ENCODE assay signal across 13 cellular contexts in genomic region chr4:72084587-72085011, GRCh38. TPM values are rescaled to one million over a fixed set of nuclear protein-coding genes. Genes with fewer than 3 reads are reported as not detected.
DNase-seq lines count a peak whose midpoint lies in the region; ATAC-seq and TF ChIP-seq lines count a peak whose summit lies in the region.
"Had no signal": no experiment of that assay in that cellular context is flagged by ENCODE, and none has a peak within 500 bp of the region (broad histone marks: within the 10 kb centered on the region; RNA-seq: fewer than 3 reads in every experiment).

No MANE protein-coding gene starts in this region.

- no peaks in the 10 kb centered on the region for H3K79me2 ChIP-seq in PC-9 (ENCODE audit: low read depth)

- H3K36me3 ChIP-seq in PC-9 (ENCODE audit: low read depth), result no peaks in the 10 kb centered on the region

- BruUV-seq in PC-9 (replicated peaks; lab: Mats Ljungman, UMichigan), result no TSS peak

- intact Hi-C loops in PC-9 (cut with micrococcal nuclease; ENCODE audit: unreplicated experiment), result no loop called here

- H2AFZ ChIP-seq in PC-9, result no peak overlapping the region

- TF ChIP-seq CTCF in AG10803 (conservative IDR thresholded peaks at IDR 0.05; ENCODE audit: low read length) (no peak), PC-9 (conservative IDR thresholded peaks at IDR 0.05) (no peak)

- POLR2A ChIA-PET in PC-9 (lab: Charles Lee; ENCODE audit: unreplicated experiment), result no interaction called here

- H3K27ac ChIP-seq in PC-9, result no peak overlapping the region
- H3K27ac ChIP-seq: HL-60 had no signal

- ATAC-seq in GM19324 (IDR thresholded peaks at IDR 0.05; ENCODE audit: low FRiP score, unreplicated experiment) (peak; percentile 71), HG02852 (IDR thresholded peaks at IDR 0.05; ENCODE audit: unreplicated experiment) (peak; percentile 87), HG03039 (IDR thresholded peaks at IDR 0.05; ENCODE audit: unreplicated experiment) (no peak)
- ATAC-seq: Right ventricle myocardium inferior had no signal

- H3F3A ChIP-seq in PC-9 (ENCODE audit: insufficient read depth, low read depth), result no peaks in the 10 kb centered on the region

- H3K4me2 ChIP-seq in PC-9, result 0 out of 2 replicates have a peak overlapping the region, but pooled peaks have one; percentile 13

- H3K9me2 ChIP-seq in PC-9 (ENCODE audit: insufficient read depth), result no peaks in the 10 kb centered on the region

- no peaks in the 10 kb centered on the region for H3K27me3 ChIP-seq in PC-9 (ENCODE audit: insufficient read depth, low read depth)

- no peaks in the 10 kb centered on the region for H4K20me1 ChIP-seq in PC-9 (ENCODE audit: insufficient read depth)

- H3K4me1 ChIP-seq in PC-9 (replicated peaks; ENCODE audit: insufficient read depth), result no peaks in the 10 kb centered on the region

- DNase-seq in AG10803 (ENCODE audit: low read depth) (peak; percentile 1), PC-9 (no peak), ureter (ENCODE audit: low spot score) (no peak), NOMO-1 (lab: John Stamatoyannopoulos, UW; ENCODE audit: unreplicated experiment in 2 of 2) (no peak), GOT3 (lab: John Stamatoyannopoulos, UW) (no peak)
- DNase-seq: activated naive CD4-positive, alpha-beta T cell treated with anti-CD3 and anti-CD28 coated beads for 36 hours; effector memory CD4-positive, alpha-beta T cell; NCI-H1694 treated with DMSO at 0.1 percent for 48 hours had no signal

- H3K4me3 ChIP-seq in AG10803 (ENCODE audit: low read length) (no peak overlapping the region), PC-9 (no peak overlapping the region)

- CTCF ChIA-PET in PC-9 (lab: Charles Lee), result no interaction called here

- H3K9me3 ChIP-seq in PC-9 (ENCODE audit: insufficient read depth, low read depth), result no peaks in the 10 kb centered on the region

RNA-seq across cellular contexts. Expression of gene NPFFR2, which starts 52.8 kb away (rescaled TPM):
- total RNA-seq in PC-9 (2021) (not detected in 2 replicates), ureter (0.60 TPM)
- total RNA-seq: activated naive CD4-positive, alpha-beta T cell treated with anti-CD3 and anti-CD28 coated beads for 36 hours; Right ventricle myocardium inferior had no signal
